Comparison of ENCODE assay signal across 8 cellular contexts in genomic region chr7:110090113-110090820, GRCh38.
DNase-seq lines count a peak whose midpoint lies in the region; ATAC-seq and TF ChIP-seq lines count a peak whose summit lies in the region.

No MANE protein-coding gene starts in this region.

- peak; percentile 61 for TF ChIP-seq CTCF in AG04450 (IDR thresholded peaks at IDR 0.05; ENCODE audit: low read depth, low read length)
- peak; percentile 38; the same call in 1 of the 2 replicates for TF ChIP-seq CTCF in GM12874 (IDR thresholded peaks at IDR 0.05; ENCODE audit: insufficient read depth, low read depth, low read length)
- TF ChIP-seq CTCF in fibroblast of lung (conservative IDR thresholded peaks at IDR 0.05 in 1 of 2, IDR thresholded peaks at IDR 0.05 in 1 of 2; ENCODE audit: low read depth in 1 of 2, low read length in 2 of 2), result peak; percentile 22 to 68

- no peaks in the 10 kb centered on the region for H3K27me3 ChIP-seq in AG04450 (ENCODE audit: control insufficient read depth, insufficient read depth, low read length)
- no peaks in the 10 kb centered on the region for H3K27me3 ChIP-seq in fibroblast of lung (ENCODE audit: control insufficient read depth, insufficient read depth, low read length)

- ATAC-seq in HG02642 (IDR thresholded peaks at IDR 0.05; ENCODE audit: poor library complexity, unreplicated experiment), result no peak

- no peak overlapping the region for H3K9ac ChIP-seq in fibroblast of lung (ENCODE audit: insufficient read depth, low read length)

- POLR2A ChIA-PET in AG04450 (lab: Yijun Ruan, JAX), result no interaction called here

- H3K36me3 ChIP-seq in fibroblast of lung (ENCODE audit: control insufficient read depth, insufficient read depth, low read length), result no peaks in the 10 kb centered on the region

- H3K9me3 ChIP-seq in AG04450 (ENCODE audit: control insufficient read depth, insufficient read depth, low read length), result no peaks in the 10 kb centered on the region; the same call in 1 of the 2 replicates
- no peaks in the 10 kb centered on the region for H3K9me3 ChIP-seq in fibroblast of lung (ENCODE audit: control insufficient read depth, insufficient read depth, low read depth, low read length)

- no peak overlapping the region for H3K4me2 ChIP-seq in fibroblast of lung (ENCODE audit: extremely low read depth, insufficient read depth, low read length)

- no peaks in the 10 kb centered on the region for H3K4me1 ChIP-seq in fibroblast of lung (ENCODE audit: control insufficient read depth, extremely low read depth, insufficient read depth, low read length)

- H3K79me2 ChIP-seq in fibroblast of lung (ENCODE audit: control insufficient read depth, insufficient read depth, low read length), result no peaks in the 10 kb centered on the region

- H3K27ac ChIP-seq in AG04450 (ENCODE audit: low read depth, low read length) (no peak overlapping the region), fibroblast of lung (ENCODE audit: insufficient read depth, low read length) (no peak overlapping the region)

- no peak overlapping the region for H3K4me3 ChIP-seq in AG04450 (ENCODE audit: low read depth, low read length)
- H3K4me3 ChIP-seq in fibroblast of lung (replicated peaks in 1 of 4; ENCODE audit: control extremely low read depth in 1 of 4, insufficient read depth in 1 of 4, low read depth in 3 of 4, low read length in 4 of 4), result no peak overlapping the region

- no peaks in the 10 kb centered on the region for H4K20me1 ChIP-seq in fibroblast of lung (ENCODE audit: control insufficient read depth, extremely low read depth, insufficient read depth, low read length)

- no peak overlapping the region for H2AFZ ChIP-seq in fibroblast of lung (ENCODE audit: low read length)

- no peak for DNase-seq in AG04450 (ENCODE audit: low read depth, low spot score)
- DNase-seq in NCI-H69 (lab: John Stamatoyannopoulos, UW), result peak; percentile 59
- DNase-seq in fibroblast of lung (ENCODE audit: low read depth in 2 of 2), result peak; percentile 12 to 58
- DNase-seq in stimulated activated CD8-positive, alpha-beta memory T cell treated with anti-CD3 and anti-CD28 coated beads, Interleukin-4, amount 100 ng/mL, for 48 hours, result no peak
- no peak for DNase-seq in activated T-cell treated with anti-CD3 and anti-CD28 coated beads, Interleukin-2, amount 50 U/mL, for 1 hour
- no peak for DNase-seq in NCI-H1105 (lab: John Stamatoyannopoulos, UW)

- CTCF ChIA-PET in AG04450 (lab: Charles Lee), result interaction anchor here (0.7 kb wide), 1 partner anchor 39 kb away, joined by 8 read pairs; no protein-coding TSS in a partner anchor

Comparison
In these comparisons a context has a peak if more than half of its experiments do, and no peak if none do; other contexts are left out.
1. DNase-seq: peak in NCI-H69 (single experiment) and fibroblast of lung (2 of 2); none in AG04450 (single experiment), stimulated activated CD8-positive, alpha-beta memory T cell treated with anti-CD3 and anti-CD28 coated beads, Interleukin-4, amount 100 ng/mL, for 48 hours (single experiment), activated T-cell treated with anti-CD3 and anti-CD28 coated beads, Interleukin-2, amount 50 U/mL, for 1 hour (single experiment) and NCI-H1105 (single experiment).
2. Peak in every context shown above with its lines, with median percentiles within 50 percentile points of each other: CTCF ChIP-seq.